8 cellular contexts compared by ENCODE assay signal in genomic region chrX:35443091-35443582, GRCh38.
A peak's percentile ranks its signal among the peaks of the same experiment; 100 is the strongest.
DNase-seq lines count a peak whose midpoint lies in the region; ATAC-seq and TF ChIP-seq lines count a peak whose summit lies in the region.
"Not testable (repeated sequence)": the region's sequence is repeated elsewhere in the genome, so short reads cannot be mapped to it uniquely, and the experiment has no call there.

No MANE protein-coding gene starts in this region.

- not testable (repeated sequence) for H2AFZ ChIP-seq in SU-DHL-6 (ENCODE audit: low read depth, low read length, severe bottlenecking)

- intact Hi-C loops in MCF 10A (cut with micrococcal nuclease); right cardiac atrium (cut with DNase I): not testable (repeated sequence)

- not testable (repeated sequence) for H3F3A ChIP-seq in SU-DHL-6 (ENCODE audit: insufficient read depth)

- H3K4me2 ChIP-seq in SU-DHL-6 (ENCODE audit: low read depth, low read length, poor library complexity, severe bottlenecking), result peak overlapping the region; percentile 20

- H3K79me2 ChIP-seq in SU-DHL-6 (ENCODE audit: insufficient read depth, low read length), result not testable (repeated sequence)

- H3K4me1 ChIP-seq in right cardiac atrium (ENCODE audit: control insufficient read depth, insufficient read depth, low read length), result not testable (repeated sequence)

- H3K36me3 ChIP-seq in SU-DHL-6 (ENCODE audit: low read length), result not testable (repeated sequence)

- DNase-seq in GM12865 (ENCODE audit: low read depth) (peak; percentile 9), KBM-7 (peak; percentile 19), MCF 10A (ENCODE audit: unreplicated experiment) (peak; percentile 14), right cardiac atrium (peak in 2 of 3 donors; percentile 41 to 60), mucosa of gallbladder (ENCODE audit: low spot score) (peak; percentile 77), ureter (ENCODE audit: low spot score) (peak; percentile 79)

- peaks cover 15% of the 10 kb centered on the region for H3K4me1 Mint-ChIP-seq in MCF 10A (ENCODE audit: insufficient read depth, unreplicated experiment)

- not testable (repeated sequence) for TF ChIP-seq CTCF in GM12865 (IDR thresholded peaks at IDR 0.05; ENCODE audit: insufficient read depth, low read depth, low read length, missing control alignments); SU-DHL-6 (IDR thresholded peaks at IDR 0.05; ENCODE audit: insufficient read depth, low read length, poor library complexity, severe bottlenecking); MCF 10A (IDR thresholded peaks at IDR 0.05; ENCODE audit: unreplicated experiment)

- H3K9ac ChIP-seq in SU-DHL-6 (ENCODE audit: low read length), result not testable (repeated sequence)

- in situ Hi-C loops in KBM-7 (cut with MboI; ENCODE audit: low pct_unique_long_range_greater_than_20kb, low sequenced_read_pairs), result not testable (repeated sequence)

- H3K36me3 Mint-ChIP-seq in MCF 10A (ENCODE audit: insufficient read depth, unreplicated experiment), result not testable (repeated sequence)

- H3K27ac Mint-ChIP-seq in MCF 10A (ENCODE audit: low read depth, unreplicated experiment), result peak overlapping the region; percentile 94

- not testable (repeated sequence) for H3K9me2 ChIP-seq in SU-DHL-6 (replicated peaks; ENCODE audit: insufficient read depth, low read length)

- H4K20me1 ChIP-seq in SU-DHL-6 (ENCODE audit: low read depth, low read length), result not testable (repeated sequence)

- not testable (repeated sequence) for H3K4me3 ChIP-seq in GM12865 (ENCODE audit: low read depth, low read length); SU-DHL-6 (ENCODE audit: insufficient read depth, low read length, poor library complexity, severe bottlenecking); right cardiac atrium (ENCODE audit: low read length)

- not testable (repeated sequence) for H3K9me3 Mint-ChIP-seq in MCF 10A (ENCODE audit: unreplicated experiment)

- peak overlapping the region; percentile 32; the same call in 1 of the 2 replicates for H3K27ac ChIP-seq in SU-DHL-6 (ENCODE audit: low read depth, low read length)
- H3K27ac ChIP-seq in right cardiac atrium (ENCODE audit: low read length), result not testable (repeated sequence)

- not testable (repeated sequence) for H3K27me3 ChIP-seq in SU-DHL-6 (ENCODE audit: low read length); right cardiac atrium (ENCODE audit: control insufficient read depth, insufficient read depth)

- WGBS in right cardiac atrium, result 78% methylated on average over 3 of the region's 3 CpGs

- H3K9me3 ChIP-seq in SU-DHL-6 (ENCODE audit: insufficient read depth, low read length); right cardiac atrium (ENCODE audit: control insufficient read depth, low read length): not testable (repeated sequence)

- peak; percentile 52 for ATAC-seq in GM21825 (IDR thresholded peaks at IDR 0.05; ENCODE audit: unreplicated experiment)
- not testable (repeated sequence) for ATAC-seq in right cardiac atrium

- not testable (repeated sequence) for BruUV-seq in MCF 10A (replicated peaks; lab: Mats Ljungman, UMichigan)

- POLR2A ChIA-PET in MCF 10A (lab: Yijun Ruan, JAX), result not testable (repeated sequence)

- not testable (repeated sequence) for H3K4me3 Mint-ChIP-seq in MCF 10A (ENCODE audit: unreplicated experiment)

- CTCF ChIA-PET in MCF 10A (lab: Yijun Ruan, JAX), result interaction anchor here (0.7 kb wide), 1 partner anchor 443 kb away, joined by 3 read pairs; no protein-coding TSS in a partner anchor

- not testable (repeated sequence) for H3K27me3 Mint-ChIP-seq in MCF 10A (ENCODE audit: insufficient read depth, unreplicated experiment)

Comparison
In these comparisons a context has a peak if more than half of its experiments do, and no peak if none do; other contexts are left out.
1. DNase-seq: peak in every context shown above with its lines; median percentile 79 in ureter; 77 in mucosa of gallbladder; 50 in right cardiac atrium; 19 in KBM-7; 14 in MCF 10A; 9 in GM12865.